26 cellular contexts compared by ENCODE assay signal in genomic region chr7:99004216-99004615, GRCh38.
DNase-seq lines count a peak whose midpoint lies in the region; ATAC-seq and TF ChIP-seq lines count a peak whose summit lies in the region.
"Had no signal": no experiment of that assay in that cellular context is flagged by ENCODE, and none has a peak within 500 bp of the region (broad histone marks: within the 10 kb centered on the region; RNA-seq: fewer than 3 reads in every experiment).

No MANE protein-coding gene starts in this region.

- ATAC-seq in omental fat pad (ENCODE audit: low FRiP score) (peak; percentile 72), HG02884 (IDR thresholded peaks at IDR 0.05; ENCODE audit: unreplicated experiment) (no peak), T-cell (replicated peaks in 1 of 4) (no peak)
- ATAC-seq: naive thymus-derived CD8-positive, alpha-beta T cell; right lobe of liver; SK-N-SH treated with all-trans-retinoic acid at 6 μM for 48 hours had no signal

- DNase-seq in activated naive CD8-positive, alpha-beta T cell treated with anti-CD3 and anti-CD28 coated beads for 36 hours: no peak
- DNase-seq in fibroblast of mammary gland (ENCODE audit: low read depth) (peak; percentile 27), omental fat pad (ENCODE audit: low spot score) (no peak), T-cell (no peak), kidney glomerular epithelial cell (lab: John Stamatoyannopoulos, UW) (no peak), NCI-H1092 treated with DMSO at 0.1 percent for 48 hours (lab: John Stamatoyannopoulos, UW) (no peak)
- DNase-seq: activated CD4-positive, alpha-beta T cell treated with anti-CD3 and anti-CD28 coated beads, Interleukin-2, amount 10 ng/mL, durations not matched to agents 7 days and 5 days; activated gamma-delta T cell treated with Interleukin-2 at 50 U/mL for 16 hours; C1 segment of cervical spinal cord; Calu3; foreskin melanocyte; kidney; mesendoderm; MV-4-11; naive thymus-derived CD8-positive, alpha-beta T cell; NCI-H187; NCI-H226; NCI-H82; right lobe of liver; WERI-Rb-1 had no signal

- no peak overlapping the region for H3K4me3 Mint-ChIP-seq in activated naive CD8-positive, alpha-beta T cell
- no peak overlapping the region for H3K4me3 Mint-ChIP-seq in activated naive CD8-positive, alpha-beta T cell treated with anti-CD3 and anti-CD28 coated beads for 36 hours
- no peak overlapping the region for H3K4me3 Mint-ChIP-seq in T-cell
- H3K4me3 Mint-ChIP-seq: activated CD4-positive, alpha-beta T cell treated with anti-CD3 and anti-CD28 coated beads, Interleukin-2, amount 10 ng/mL, durations not matched to agents 7 days and 5 days; dendritic cell treated with granulocyte-macrophage colony-stimulating factor and Interleukin-4, amounts not matched to agents 40 ng/mL and 50 ng/mL, for 4 days; naive thymus-derived CD8-positive, alpha-beta T cell had no signal

- H3K27me3 Mint-ChIP-seq in activated naive CD8-positive, alpha-beta T cell: no peaks in the 10 kb centered on the region
- H3K27me3 Mint-ChIP-seq in activated naive CD8-positive, alpha-beta T cell treated with anti-CD3 and anti-CD28 coated beads for 36 hours: no peaks in the 10 kb centered on the region
- H3K27me3 Mint-ChIP-seq in T-cell: no peaks in the 10 kb centered on the region
- H3K27me3 Mint-ChIP-seq: activated CD4-positive, alpha-beta T cell treated with anti-CD3 and anti-CD28 coated beads, Interleukin-2, amount 10 ng/mL, durations not matched to agents 7 days and 5 days; dendritic cell treated with granulocyte-macrophage colony-stimulating factor and Interleukin-4, amounts not matched to agents 40 ng/mL and 50 ng/mL, for 4 days; naive thymus-derived CD8-positive, alpha-beta T cell had no signal

- TF ChIP-seq CTCF in fibroblast of mammary gland (conservative IDR thresholded peaks at IDR 0.05; ENCODE audit: control insufficient read depth, insufficient read depth, low read depth, low read length) (no peak), omental fat pad (IDR thresholded peaks at IDR 0.05) (no peak)

- peaks cover 22% of the 10 kb centered on the region for H3K4me1 Mint-ChIP-seq in activated naive CD8-positive, alpha-beta T cell (ENCODE audit: low read depth)
- peaks cover 20% of the 10 kb centered on the region for H3K4me1 Mint-ChIP-seq in activated naive CD8-positive, alpha-beta T cell treated with anti-CD3 and anti-CD28 coated beads for 36 hours
- peaks cover 0 to 8% (median 5%) of the 10 kb centered on the region in 3 donors for H3K4me1 Mint-ChIP-seq in T-cell

- peaks cover 10% of the 10 kb centered on the region for H3K36me3 Mint-ChIP-seq in activated naive CD8-positive, alpha-beta T cell
- H3K36me3 Mint-ChIP-seq in activated naive CD8-positive, alpha-beta T cell treated with anti-CD3 and anti-CD28 coated beads for 36 hours: peaks cover 23% of the 10 kb centered on the region
- H3K36me3 Mint-ChIP-seq in T-cell: peaks cover 56% of the 10 kb centered on the region

- no peaks in the 10 kb centered on the region for H3K9me3 Mint-ChIP-seq in activated naive CD8-positive, alpha-beta T cell (ENCODE audit: low read depth)
- H3K9me3 Mint-ChIP-seq in activated naive CD8-positive, alpha-beta T cell treated with anti-CD3 and anti-CD28 coated beads for 36 hours: no peaks in the 10 kb centered on the region
- no peaks in the 10 kb centered on the region for H3K9me3 Mint-ChIP-seq in T-cell
- H3K9me3 Mint-ChIP-seq: activated CD4-positive, alpha-beta T cell treated with anti-CD3 and anti-CD28 coated beads, Interleukin-2, amount 10 ng/mL, durations not matched to agents 7 days and 5 days; dendritic cell treated with granulocyte-macrophage colony-stimulating factor and Interleukin-4, amounts not matched to agents 40 ng/mL and 50 ng/mL, for 4 days; naive thymus-derived CD8-positive, alpha-beta T cell had no signal

- peak overlapping the region; percentile 75 for H3K27ac Mint-ChIP-seq in activated naive CD8-positive, alpha-beta T cell
- no peak overlapping the region for H3K27ac Mint-ChIP-seq in activated naive CD8-positive, alpha-beta T cell treated with anti-CD3 and anti-CD28 coated beads for 36 hours
- no peak overlapping the region for H3K27ac Mint-ChIP-seq in T-cell
- H3K27ac Mint-ChIP-seq: activated CD4-positive, alpha-beta T cell treated with anti-CD3 and anti-CD28 coated beads, Interleukin-2, amount 10 ng/mL, durations not matched to agents 7 days and 5 days had no signal

- H3K4me3 ChIP-seq in fibroblast of mammary gland (ENCODE audit: control insufficient read depth, low read depth, low read length): no peak overlapping the region
- H3K4me3 ChIP-seq: adrenal gland, cardiac muscle cell, right lobe of liver had no signal

- CTCF ChIA-PET in T-cell (lab: Charles Lee): interaction anchor here (0.6 kb wide), 2 partner anchors 113 to 125 kb away, joined by 3 to 5 read pairs; no protein-coding TSS in a partner anchor

- POLR2A ChIA-PET in T-cell (lab: Charles Lee): interaction anchor here in 1 of 2 donors (0.6 kb wide), 1 partner anchor 22 kb away, joined by 3 read pairs; no protein-coding TSS in a partner anchor
